Comparison of ENCODE assay signal across 1 cellular context in genomic region chr1:24293392-24294227, GRCh38.
TF ChIP-seq lines count a peak whose summit lies in the region.

No MANE protein-coding gene starts in this region.

TF ChIP-seq in K562, 482 proteins besides CTCF, POLR2A, EP300 and RAD21 (continued from another document):
- TF ChIP-seq PKNOX1 (IDR thresholded peaks at IDR 0.05) (no peak), BRD9 (IDR thresholded peaks at IDR 0.05; ENCODE audit: low read depth, partially characterized antibody) (no peak), RBM14 (IDR thresholded peaks at IDR 0.05; ENCODE audit: borderline replicate concordance, insufficient read depth, low read depth, low read length) (no peak), SMARCB1 (IDR thresholded peaks at IDR 0.05; ENCODE audit: insufficient read length, low read depth) (no peak), MEIS2 (IDR thresholded peaks at IDR 0.05; ENCODE audit: partially characterized antibody) (no peak), ZNF518B (CRISPR knock-in tag; IDR thresholded peaks at IDR 0.05) (no peak), KLF16 (IDR thresholded peaks at IDR 0.05) (no peak), TSC22D4 (tag; IDR thresholded peaks at IDR 0.05) (no peak), THRB (CRISPR knock-in tag; conservative IDR thresholded peaks at IDR 0.05) (no peak), E2F4 (CRISPR knock-in tag; IDR thresholded peaks at IDR 0.05; ENCODE audit: low read depth) (no peak), MXI1 (IDR thresholded peaks at IDR 0.05; ENCODE audit: low read depth, low read length) (no peak)
